15 cellular contexts compared by ENCODE assay signal in genomic region chr4:142341286-142341685, GRCh38.
DNase-seq lines count a peak whose midpoint lies in the region; ATAC-seq and TF ChIP-seq lines count a peak whose summit lies in the region.
"Had no signal": no experiment of that assay in that cellular context is flagged by ENCODE, and none has a peak within 500 bp of the region (broad histone marks: within the 10 kb centered on the region; RNA-seq: fewer than 3 reads in every experiment).

No MANE protein-coding gene starts in this region.

- no peak overlapping the region for H3K27ac Mint-ChIP-seq in activated CD4-positive, alpha-beta T cell treated with anti-CD3 and anti-CD28 coated beads for 36 hours
- H3K27ac Mint-ChIP-seq in activated naive CD4-positive, alpha-beta T cell treated with anti-CD3 and anti-CD28 coated beads, Interleukin-2, amount 50 U/mL, for 24 hours, result peak overlapping the region; percentile 48
- no peak overlapping the region for H3K27ac Mint-ChIP-seq in activated CD8-positive, alpha-beta memory T cell treated with anti-CD3 and anti-CD28 coated beads, Interleukin-2, amount 10 ng/mL, durations not matched to agents 7 days and 5 days
- H3K27ac Mint-ChIP-seq: CD14-positive monocyte had no signal

- TF ChIP-seq CTCF in VCaP (conservative IDR thresholded peaks at IDR 0.05), result no peak

- peak overlapping the region; percentile 10; the same call in 1 of the 2 replicates for H3K27ac ChIP-seq in VCaP
- H3K27ac ChIP-seq: BLaER1 had no signal

- CTCF ChIA-PET in activated CD4-positive, alpha-beta T cell treated with anti-CD3 and anti-CD28 coated beads for 36 hours (lab: Charles Lee), result interaction anchor here (0.6 to 7.9 kb wide), 3 partner anchors 12 to 505 kb away, joined by 3 to 53 read pairs (median 3); no protein-coding TSS in a partner anchor
- CTCF ChIA-PET in activated CD8-positive, alpha-beta memory T cell treated with anti-CD3 and anti-CD28 coated beads, Interleukin-2, amount 10 ng/mL, durations not matched to agents 7 days and 5 days (lab: Charles Lee), result interaction anchor here (0.6 to 2.5 kb wide), 2 partner anchors 10 to 173 kb away, joined by 5 to 10 read pairs; no protein-coding TSS in a partner anchor

- ATAC-seq in activated CD4-positive, alpha-beta T cell treated with anti-CD3 and anti-CD28 coated beads for 36 hours, result peak; percentile 58
- ATAC-seq in activated CD8-positive, alpha-beta memory T cell treated with anti-CD3 and anti-CD28 coated beads, Interleukin-2, amount 10 ng/mL, durations not matched to agents 7 days and 5 days, result no peak
- ATAC-seq: HCT116 had no signal

- H3K9me3 Mint-ChIP-seq in activated CD4-positive, alpha-beta T cell treated with anti-CD3 and anti-CD28 coated beads for 36 hours (ENCODE audit: low read depth), result peaks cover 3% of the 10 kb centered on the region
- no peaks in the 10 kb centered on the region for H3K9me3 Mint-ChIP-seq in activated naive CD4-positive, alpha-beta T cell treated with anti-CD3 and anti-CD28 coated beads, Interleukin-2, amount 50 U/mL, for 24 hours
- H3K9me3 Mint-ChIP-seq in activated CD8-positive, alpha-beta memory T cell treated with anti-CD3 and anti-CD28 coated beads, Interleukin-2, amount 10 ng/mL, durations not matched to agents 7 days and 5 days (ENCODE audit: low read depth), result no peaks in the 10 kb centered on the region
- H3K9me3 Mint-ChIP-seq: CD4-positive, alpha-beta memory T cell had no signal

- DNase-seq in activated CD4-positive, alpha-beta T cell treated with anti-CD3 and anti-CD28 coated beads for 36 hours, result no peak
- DNase-seq in activated CD4-positive, alpha-beta T cell treated with anti-CD3 and anti-CD28 coated beads for 4 hours, result no peak
- no peak for DNase-seq in activated naive CD4-positive, alpha-beta T cell (lab: John Stamatoyannopoulos, UW)
- DNase-seq in activated CD8-positive, alpha-beta memory T cell treated with anti-CD3 and anti-CD28 coated beads, Interleukin-2, amount 10 ng/mL, durations not matched to agents 7 days and 5 days, result no peak
- no peak for DNase-seq in G401 (ENCODE audit: low spot score)
- DNase-seq: 8988T; CD4-positive, alpha-beta memory T cell; DMS79 treated with DMSO at 0.1 percent for 48 hours; GOT3; H7 had no signal

- intact Hi-C loops in activated CD4-positive, alpha-beta T cell treated with anti-CD3 and anti-CD28 coated beads for 36 hours (cut with DNase I, micrococcal nuclease), result no loop called here

- no peaks in the 10 kb centered on the region for H3K27me3 Mint-ChIP-seq in activated CD4-positive, alpha-beta T cell treated with anti-CD3 and anti-CD28 coated beads for 36 hours
- no peaks in the 10 kb centered on the region for H3K27me3 Mint-ChIP-seq in activated naive CD4-positive, alpha-beta T cell treated with anti-CD3 and anti-CD28 coated beads, Interleukin-2, amount 50 U/mL, for 24 hours
- H3K27me3 Mint-ChIP-seq in activated CD8-positive, alpha-beta memory T cell treated with anti-CD3 and anti-CD28 coated beads, Interleukin-2, amount 10 ng/mL, durations not matched to agents 7 days and 5 days, result no peaks in the 10 kb centered on the region
- H3K27me3 Mint-ChIP-seq: CD4-positive, alpha-beta memory T cell had no signal

- H3K4me1 Mint-ChIP-seq in activated CD4-positive, alpha-beta T cell treated with anti-CD3 and anti-CD28 coated beads for 36 hours, result peaks cover 62% of the 10 kb centered on the region
- H3K4me1 Mint-ChIP-seq in activated naive CD4-positive, alpha-beta T cell treated with anti-CD3 and anti-CD28 coated beads, Interleukin-2, amount 50 U/mL, for 24 hours, result peaks cover 76% of the 10 kb centered on the region
- peaks cover 8% of the 10 kb centered on the region for H3K4me1 Mint-ChIP-seq in activated CD8-positive, alpha-beta memory T cell treated with anti-CD3 and anti-CD28 coated beads, Interleukin-2, amount 10 ng/mL, durations not matched to agents 7 days and 5 days
- H3K4me1 Mint-ChIP-seq: CD14-positive monocyte had no signal

- POLR2A ChIA-PET in activated CD4-positive, alpha-beta T cell treated with anti-CD3 and anti-CD28 coated beads for 36 hours (lab: Charles Lee), result interaction anchor here (0.6 kb wide), 1 partner anchor 25 kb away, joined by 7 read pairs; no protein-coding TSS in a partner anchor

- no peak overlapping the region for H3K4me3 Mint-ChIP-seq in activated CD4-positive, alpha-beta T cell treated with anti-CD3 and anti-CD28 coated beads for 36 hours
- H3K4me3 Mint-ChIP-seq in activated naive CD4-positive, alpha-beta T cell treated with anti-CD3 and anti-CD28 coated beads, Interleukin-2, amount 50 U/mL, for 24 hours, result no peak overlapping the region
- H3K4me3 Mint-ChIP-seq in activated CD8-positive, alpha-beta memory T cell treated with anti-CD3 and anti-CD28 coated beads, Interleukin-2, amount 10 ng/mL, durations not matched to agents 7 days and 5 days, result no peak overlapping the region
- H3K4me3 Mint-ChIP-seq: CD14-positive monocyte had no signal

- in situ Hi-C loops in G401 (cut with HindIII; ENCODE audit: low sequenced_read_pairs), result no loop called here

- peaks cover 50% of the 10 kb centered on the region for H3K36me3 Mint-ChIP-seq in activated CD4-positive, alpha-beta T cell treated with anti-CD3 and anti-CD28 coated beads for 36 hours (ENCODE audit: low read depth)
- H3K36me3 Mint-ChIP-seq in activated naive CD4-positive, alpha-beta T cell treated with anti-CD3 and anti-CD28 coated beads, Interleukin-2, amount 50 U/mL, for 24 hours, result peaks cover 17% of the 10 kb centered on the region
- peaks cover 23% of the 10 kb centered on the region for H3K36me3 Mint-ChIP-seq in activated CD8-positive, alpha-beta memory T cell treated with anti-CD3 and anti-CD28 coated beads, Interleukin-2, amount 10 ng/mL, durations not matched to agents 7 days and 5 days
- H3K36me3 Mint-ChIP-seq: CD14-positive monocyte had no signal
